30 cellular contexts compared by ENCODE assay signal in genomic region chr10:74814792-74815191, GRCh38.
"Had no signal": no experiment of that assay in that cellular context is flagged by ENCODE, and none has a peak within 500 bp of the region (broad histone marks: within the 10 kb centered on the region; RNA-seq: fewer than 3 reads in every experiment).

No MANE protein-coding gene starts in this region.

- H2AFZ ChIP-seq: parathyroid adenoma had no signal

- H3K9me3 Mint-ChIP-seq: natural killer cell had no signal

- H3K27ac ChIP-seq: lower lobe of right lung, neural progenitor cell, neutrophil, parathyroid adenoma, psoas muscle, suprapubic skin, thoracic aorta, tibial nerve, uterus had no signal

- H3K36me3 ChIP-seq: lower lobe of right lung, neural progenitor cell, neutrophil, suprapubic skin, thoracic aorta, tibial nerve, uterus had no signal

- H3K27me3 Mint-ChIP-seq: stimulated activated memory B cell treated with anti-CD40 and anti-IgM and Interleukin-4, amounts not matched to agents 10 μg/mL and 1 μg/mL and 100 μg/mL, for 72 hours; stimulated activated naive CD8-positive, alpha-beta T cell treated with anti-CD3 and anti-CD28 coated beads, Interleukin-15, amount 100 ng/mL, for 72 hours; type B pancreatic cell had no signal

- H3K4me2 ChIP-seq: neural progenitor cell, smooth muscle cell had no signal

- H3K9me3 ChIP-seq: lower lobe of right lung, psoas muscle, thoracic aorta, uterus had no signal

- ATAC-seq: left colon; natural killer cell; psoas muscle; stimulated activated memory B cell treated with anti-CD40 and anti-IgM and Interleukin-4, amounts not matched to agents 10 μg/mL and 1 μg/mL and 100 μg/mL, for 72 hours; stimulated activated naive CD8-positive, alpha-beta T cell treated with anti-CD3 and anti-CD28 coated beads, Interleukin-15, amount 100 ng/mL, for 72 hours had no signal

- H3K79me2 ChIP-seq: parathyroid adenoma had no signal

- DNase-seq: head of caudate nucleus; hypothalamus; immature natural killer cell; kidney; left colon; lower lobe of right lung; mammary epithelial cell; mesendoderm; naive B cell; natural killer cell; nephron progenitor cell; occipital lobe; psoas muscle; stimulated activated CD4-positive, alpha-beta T cell treated with anti-CD3 and anti-CD28 coated beads, Interleukin-1b, Interleukin-23, amount 100 ng/mL, for 48 hours; stimulated activated CD4-positive, alpha-beta T cell treated with anti-CD3 and anti-CD28 coated beads, Interleukin-2, amount 100 ng/mL, for 48 hours; stimulated activated CD4-positive, alpha-beta T cell treated with anti-CD3 and anti-CD28 coated beads, Interleukin-4, amount 100 ng/mL, for 4 hours; stimulated activated CD8-positive, alpha-beta memory T cell treated with anti-CD3 and anti-CD28 coated beads, Interleukin-4, amount 100 ng/mL, for 48 hours; stimulated activated naive CD4-positive, alpha-beta T cell treated with Interleukin-2 at 50 U/mL for 16 hours; stimulated activated naive CD8-positive, alpha-beta T cell treated with anti-CD3 and anti-CD28 coated beads, Interleukin-15, amount 100 ng/mL, for 72 hours; uterus had no signal

- H3K4me1 Mint-ChIP-seq: mesothelial cell of epicardium; stimulated activated memory B cell treated with anti-CD40 and anti-IgM and Interleukin-4, amounts not matched to agents 10 μg/mL and 1 μg/mL and 100 μg/mL, for 72 hours had no signal

- H3K4me3 Mint-ChIP-seq: immature natural killer cell; mesothelial cell of epicardium; naive B cell; natural killer cell; nephron progenitor cell; neural progenitor cell; stimulated activated memory B cell treated with anti-CD40 and anti-IgM and Interleukin-4, amounts not matched to agents 10 μg/mL and 1 μg/mL and 100 μg/mL, for 72 hours; stimulated activated naive CD8-positive, alpha-beta T cell treated with anti-CD3 and anti-CD28 coated beads, Interleukin-15, amount 100 ng/mL, for 72 hours; type B pancreatic cell had no signal

- H3K36me3 Mint-ChIP-seq: natural killer cell; stimulated activated memory B cell treated with anti-CD40 and anti-IgM and Interleukin-4, amounts not matched to agents 10 μg/mL and 1 μg/mL and 100 μg/mL, for 72 hours; type B pancreatic cell had no signal

- H3K27ac Mint-ChIP-seq: immature natural killer cell; mesothelial cell of epicardium; naive B cell; natural killer cell; neural progenitor cell; stimulated activated memory B cell treated with anti-CD40 and anti-IgM and Interleukin-4, amounts not matched to agents 10 μg/mL and 1 μg/mL and 100 μg/mL, for 72 hours; stimulated activated naive CD8-positive, alpha-beta T cell treated with anti-CD3 and anti-CD28 coated beads, Interleukin-15, amount 100 ng/mL, for 72 hours; type B pancreatic cell had no signal

- H3K4me1 ChIP-seq: lower lobe of right lung, parathyroid adenoma, psoas muscle, suprapubic skin, tibial nerve, uterus had no signal

- H3K9ac ChIP-seq: neural progenitor cell, parathyroid adenoma had no signal

- H3K27me3 ChIP-seq: neural progenitor cell, neutrophil, suprapubic skin, tibial nerve, uterus had no signal

- H3K4me3 ChIP-seq: lower lobe of right lung, neural progenitor cell, psoas muscle, smooth muscle cell, suprapubic skin, thoracic aorta, tibial nerve, uterus had no signal
